1 cellular context compared by ENCODE assay signal in the genomic region with DNA sequence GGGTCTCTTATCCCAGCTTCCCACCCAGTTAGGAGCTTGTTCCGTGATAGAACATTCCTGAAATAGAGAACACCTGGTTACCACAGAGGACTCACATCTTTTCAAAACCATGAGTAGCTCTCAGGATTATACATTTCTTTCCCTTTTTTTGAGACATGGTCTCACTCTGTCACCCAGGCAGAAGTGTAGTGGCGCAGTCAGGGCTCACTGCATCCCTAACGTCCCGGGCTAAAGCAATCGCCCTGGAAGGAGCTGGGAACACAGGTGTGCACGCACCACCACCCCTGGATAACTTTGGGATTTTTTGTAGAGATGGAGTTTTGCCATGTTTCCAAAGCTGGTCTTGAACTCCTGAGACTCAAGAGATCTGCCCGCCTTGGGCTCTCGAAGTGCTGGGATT.
TF ChIP-seq lines count a peak whose summit lies in the region.

No MANE protein-coding gene starts in this region.

TF ChIP-seq in IMR-90, 13 proteins besides CTCF, POLR2A, EP300 and RAD21:
- TF ChIP-seq CEBPB (IDR thresholded peaks at IDR 0.05; ENCODE audit: low read depth, low read length) (no peak), SMC3 (IDR thresholded peaks at IDR 0.05; ENCODE audit: low read depth, low read length) (no peak), MAFK (IDR thresholded peaks at IDR 0.05; ENCODE audit: low read depth, low read length) (no peak)
